In genomic region chr15:34986326-34987181, GRCh38 we compare ENCODE assay signal across 8 cellular contexts. TPM values are rescaled to one million over a fixed set of nuclear protein-coding genes. Genes with fewer than 3 reads are reported as not detected.
DNase-seq lines count a peak whose midpoint lies in the region; ATAC-seq and TF ChIP-seq lines count a peak whose summit lies in the region.

No MANE protein-coding gene starts in this region.

- DNase-seq in HFF-Myc (ENCODE audit: extremely low read depth, low read depth) (no peak), brain microvascular endothelial cell (no peak), mesenchymal stem cell (peak; percentile 14), H4 (ENCODE audit: low spot score) (no peak), uterus (no peak)

- H3K14ac ChIP-seq in mesenchymal stem cell (ENCODE audit: low read length in 2 of 2): no peak overlapping the region

- in situ Hi-C loops in brain microvascular endothelial cell (cut with HindIII; ENCODE audit: low pct_ligation_motif_present, low sequenced_read_pairs): no loop called here

- no peak for TF ChIP-seq CTCF in 22Rv1 (IDR thresholded peaks at IDR 0.05)
- TF ChIP-seq CTCF in HFF-Myc (IDR thresholded peaks at IDR 0.05; ENCODE audit: low read depth, low read length, missing control alignments): no peak
- TF ChIP-seq CTCF in brain microvascular endothelial cell (IDR thresholded peaks at IDR 0.05; ENCODE audit: low read depth, low read length, missing control alignments): no peak
- no peak for TF ChIP-seq CTCF in uterus (IDR thresholded peaks at IDR 0.05)

- no peak overlapping the region for H2BK12ac ChIP-seq in mesenchymal stem cell (ENCODE audit: low read length in 2 of 2)

- peaks cover 15% of the 10 kb centered on the region for H3K36me3 ChIP-seq in brain microvascular endothelial cell (replicated peaks)
- peaks cover 0 to 24% of the 10 kb centered on the region in 2 experiments for H3K36me3 ChIP-seq in mesenchymal stem cell (ENCODE audit: control insufficient read depth in 1 of 2, insufficient read depth in 2 of 2, low read depth in 1 of 2, low read length in 2 of 2)
- no peaks in the 10 kb centered on the region for H3K36me3 ChIP-seq in uterus

- peak overlapping the region; percentile 98 for H3K9ac ChIP-seq in mesenchymal stem cell (ENCODE audit: low read length)

- ATAC-seq in GM21825 (IDR thresholded peaks at IDR 0.05; ENCODE audit: unreplicated experiment): no peak
- no peak for ATAC-seq in GM18520 (IDR thresholded peaks at IDR 0.05; ENCODE audit: unreplicated experiment)

- no peak overlapping the region for H2BK15ac ChIP-seq in mesenchymal stem cell (ENCODE audit: low read depth, poor library complexity, severe bottlenecking)

- no peaks in the 10 kb centered on the region for H3K9me3 ChIP-seq in mesenchymal stem cell (ENCODE audit: control insufficient read depth, low read length)
- H3K9me3 ChIP-seq in uterus: no peaks in the 10 kb centered on the region

- H4K91ac ChIP-seq in mesenchymal stem cell (ENCODE audit: low read length): no peak overlapping the region

- intact Hi-C loops in uterus (cut with DNase I; ENCODE audit: low total_unique reads): no loop called here

- H2BK120ac ChIP-seq in mesenchymal stem cell (ENCODE audit: low read depth, low read length): no peak overlapping the region

- no peak overlapping the region for H2AFZ ChIP-seq in mesenchymal stem cell (ENCODE audit: low read depth, low read length)

- H4K8ac ChIP-seq in mesenchymal stem cell (ENCODE audit: low read length): no peak overlapping the region

- 26% methylated on average over 6 of the region's 6 CpGs for WGBS in mesenchymal stem cell

- no peak overlapping the region for H3K18ac ChIP-seq in mesenchymal stem cell (ENCODE audit: low read depth in 1 of 2, low read length in 2 of 2)

- peak overlapping the region; percentile 75 for H3K4me3 ChIP-seq in HFF-Myc (replicated peaks; ENCODE audit: low read depth, low read length)
- peak overlapping the region; percentile 95 for H3K4me3 ChIP-seq in brain microvascular endothelial cell (ENCODE audit: low read depth, low read length)
- H3K4me3 ChIP-seq in mesenchymal stem cell (ENCODE audit: insufficient read depth in 1 of 2, low read depth in 1 of 2, low read length in 2 of 2): peak overlapping the region in 1 of 2 experiments; percentile 98
- H3K4me3 ChIP-seq in uterus: peak overlapping the region in 1 of 2 donors; percentile 90

- no peak overlapping the region for H3K23ac ChIP-seq in mesenchymal stem cell (ENCODE audit: low read length in 2 of 2)

- no peaks in the 10 kb centered on the region for H3K27me3 ChIP-seq in brain microvascular endothelial cell (replicated peaks)
- no peaks in the 10 kb centered on the region for H3K27me3 ChIP-seq in mesenchymal stem cell (ENCODE audit: control insufficient read depth in 1 of 2, insufficient read depth in 1 of 2, low read length in 2 of 2)
- no peaks in the 10 kb centered on the region for H3K27me3 ChIP-seq in uterus

- H3K4me2 ChIP-seq in mesenchymal stem cell (ENCODE audit: low read length, poor library complexity, severe bottlenecking): peak overlapping the region; percentile 66

- no peak overlapping the region for H3K4ac ChIP-seq in mesenchymal stem cell (ENCODE audit: low read depth in 1 of 2, low read length in 2 of 2)

- H2BK5ac ChIP-seq in mesenchymal stem cell (ENCODE audit: low read depth, low read length, poor library complexity, severe bottlenecking): no peak overlapping the region

- no peak overlapping the region for H2AK5ac ChIP-seq in mesenchymal stem cell (ENCODE audit: low read length, severe bottlenecking)

- H3K79me1 ChIP-seq in mesenchymal stem cell (replicated peaks; ENCODE audit: low read length, poor library complexity, severe bottlenecking): no peaks in the 10 kb centered on the region

- TF ChIP-seq POLR2A in uterus (IDR thresholded peaks at IDR 0.05): no peak

- H3K27ac ChIP-seq in 22Rv1: peak overlapping the region; percentile 93
- no peak overlapping the region for H3K27ac ChIP-seq in brain microvascular endothelial cell
- no peak overlapping the region for H3K27ac ChIP-seq in mesenchymal stem cell (ENCODE audit: low read length, poor library complexity, severe bottlenecking)
- H3K27ac ChIP-seq in uterus: no peak overlapping the region

- H3K4me1 ChIP-seq in mesenchymal stem cell (ENCODE audit: control insufficient read depth, insufficient read depth, low read depth, low read length) (peaks cover 6% of the 10 kb centered on the region), uterus (peaks cover 6 to 8% of the 10 kb centered on the region in 2 donors)

RNA-seq across cellular contexts. Expression of gene ZNF770, which starts 1.5 kb away (rescaled TPM):
- polyA plus RNA-seq in mesenchymal stem cell (2013, experiment 1 of 2): 17.9 TPM
- 18.7 TPM for polyA plus RNA-seq in mesenchymal stem cell (2013, experiment 2 of 2)
- total RNA-seq in H4 (2014; rRNA removed; shearing (Covaris generic)): 12.7 and 16.4 TPM in 2 replicates
- 10 to 100 TPM; 18.4 to 86.1 (median 33.4) TPM for total RNA-seq in uterus

RNA-seq across cellular contexts. Expression of gene AQR, which starts 17.0 kb away (rescaled TPM):
- polyA plus RNA-seq in mesenchymal stem cell (2013, experiment 1 of 2): 13.2 TPM
- polyA plus RNA-seq in mesenchymal stem cell (2013, experiment 2 of 2): 11.4 TPM
- 13.9 and 25.4 TPM in 2 replicates for total RNA-seq in H4 (2014; rRNA removed; shearing (Covaris generic))
- 10 to 100 TPM; 13.1 to 52.7 (median 33.3) TPM for total RNA-seq in uterus
